Comparison of ENCODE assay signal across 2 cellular contexts in genomic region chr9:134358968-134359319, GRCh38.
TF ChIP-seq lines count a peak whose summit lies in the region.

No MANE protein-coding gene starts in this region.

TF ChIP-seq in liver, 16 proteins besides CTCF, POLR2A, EP300 and RAD21:
- TF ChIP-seq GABPA (IDR thresholded peaks at IDR 0.05 in 1 of 2, conservative IDR thresholded peaks at IDR 0.05 in 1 of 2) (no peak), YY1 (IDR thresholded peaks at IDR 0.05) (no peak), HNF4A (conservative IDR thresholded peaks at IDR 0.05) (no peak)
TF ChIP-seq in liver: peak in this region for 0.

TF ChIP-seq in HepG2, 621 proteins besides CTCF, POLR2A, EP300 and RAD21:
- TF ChIP-seq, protein P1, sequence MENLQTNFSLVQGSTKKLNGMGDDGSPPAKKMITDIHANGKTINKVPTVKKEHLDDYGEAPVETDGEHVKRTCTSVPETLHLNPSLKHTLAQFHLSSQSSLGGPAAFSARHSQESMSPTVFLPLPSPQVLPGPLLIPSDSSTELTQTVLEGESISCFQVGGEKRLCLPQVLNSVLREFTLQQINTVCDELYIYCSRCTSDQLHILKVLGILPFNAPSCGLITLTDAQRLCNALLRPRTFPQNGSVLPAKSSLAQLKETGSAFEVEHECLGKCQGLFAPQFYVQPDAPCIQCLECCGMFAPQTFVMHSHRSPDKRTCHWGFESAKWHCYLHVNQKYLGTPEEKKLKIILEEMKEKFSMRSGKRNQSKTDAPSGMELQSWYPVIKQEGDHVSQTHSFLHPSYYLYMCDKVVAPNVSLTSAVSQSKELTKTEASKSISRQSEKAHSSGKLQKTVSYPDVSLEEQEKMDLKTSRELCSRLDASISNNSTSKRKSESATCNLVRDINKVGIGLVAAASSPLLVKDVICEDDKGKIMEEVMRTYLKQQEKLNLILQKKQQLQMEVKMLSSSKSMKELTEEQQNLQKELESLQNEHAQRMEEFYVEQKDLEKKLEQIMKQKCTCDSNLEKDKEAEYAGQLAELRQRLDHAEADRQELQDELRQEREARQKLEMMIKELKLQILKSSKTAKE (CRISPR knock-in tag; IDR thresholded peaks at IDR 0.05; ENCODE audit: borderline replicate concordance): no peak
- TF ChIP-seq ZNF510 (CRISPR knock-in tag; IDR thresholded peaks at IDR 0.05; ENCODE audit: low read depth): no peak
- no peak for TF ChIP-seq RBAK (CRISPR knock-in tag; IDR thresholded peaks at IDR 0.05)
- no peak for TF ChIP-seq ZNF33A (CRISPR knock-in tag; IDR thresholded peaks at IDR 0.05; ENCODE audit: borderline replicate concordance)
- no peak for TF ChIP-seq ZNF468 (CRISPR knock-in tag; IDR thresholded peaks at IDR 0.05)
- no peak for TF ChIP-seq TBX2 (CRISPR knock-in tag; IDR thresholded peaks at IDR 0.05; ENCODE audit: borderline replicate concordance)
- no peak for TF ChIP-seq ZBTB8A (CRISPR knock-in tag; IDR thresholded peaks at IDR 0.05; ENCODE audit: borderline replicate concordance, low read depth)
- TF ChIP-seq LCORL (IDR thresholded peaks at IDR 0.05): no peak
- no peak for TF ChIP-seq LCORL (CRISPR knock-in tag; IDR thresholded peaks at IDR 0.05)
- TF ChIP-seq HCFC1 (IDR thresholded peaks at IDR 0.05; ENCODE audit: low read depth, low read length): no peak
- no peak for TF ChIP-seq XBP1 (CRISPR knock-in tag; IDR thresholded peaks at IDR 0.05)
- no peak for TF ChIP-seq SMAD1 (CRISPR knock-in tag; IDR thresholded peaks at IDR 0.05; ENCODE audit: borderline replicate concordance, low read depth)
- no peak for TF ChIP-seq TFE3 (CRISPR knock-in tag; IDR thresholded peaks at IDR 0.05)
- no peak for TF ChIP-seq ATAD3A (CRISPR knock-in tag; IDR thresholded peaks at IDR 0.05)
